Comparison of ENCODE assay signal across 8 cellular contexts in genomic region chrX:48917139-48917980, GRCh38. TPM values are rescaled to one million over a fixed set of nuclear protein-coding genes. Genes with fewer than 3 reads are reported as not detected.
DNase-seq lines count a peak whose midpoint lies in the region; ATAC-seq lines count a peak whose summit lies in the region.

No MANE protein-coding gene starts in this region.

- peaks cover 0 to 3% of the 10 kb centered on the region in 2 donors for H3K27me3 Mint-ChIP-seq in CD8-positive, alpha-beta memory T cell
- H3K27me3 Mint-ChIP-seq in naive thymus-derived CD4-positive, alpha-beta T cell = peaks cover 0 to 5% (median 0%) of the 10 kb centered on the region in 5 donors
- no peaks in the 10 kb centered on the region for H3K27me3 Mint-ChIP-seq in stimulated activated memory B cell treated with anti-CD40 and anti-IgM and Interleukin-4, amounts not matched to agents 10 μg/mL and 1 μg/mL and 100 μg/mL, for 72 hours

- H3K4me3 Mint-ChIP-seq in CD8-positive, alpha-beta memory T cell = peak overlapping the region; percentile 95 to 98 (median 96)
- H3K4me3 Mint-ChIP-seq in naive thymus-derived CD4-positive, alpha-beta T cell = peak overlapping the region; percentile 87 to 99 (median 96)
- peak overlapping the region; percentile 100 for H3K4me3 Mint-ChIP-seq in stimulated activated memory B cell treated with anti-CD40 and anti-IgM and Interleukin-4, amounts not matched to agents 10 μg/mL and 1 μg/mL and 100 μg/mL, for 72 hours

- peaks cover 63% of the 10 kb centered on the region for H3K4me1 ChIP-seq in CD8-positive, alpha-beta memory T cell (ENCODE audit: insufficient read depth, low read length)
- peaks cover 46 to 49% of the 10 kb centered on the region in 2 donors for H3K4me1 ChIP-seq in naive thymus-derived CD4-positive, alpha-beta T cell (ENCODE audit: control insufficient read depth in 2 of 2, insufficient read depth in 2 of 2, low read length in 2 of 2)

- peak; percentile 76 to 94 (median 89) for DNase-seq in CD8-positive, alpha-beta memory T cell
- DNase-seq in Kasumi-1 (lab: John Stamatoyannopoulos, UW) (peak; percentile 81 to 83), RKO (ENCODE audit: low spot score) (peak; percentile 94), fibroblast of gingiva (ENCODE audit: low read depth) (peak; percentile 81)
- peak; percentile 71 to 79 for DNase-seq in activated T-helper 1 cell treated with anti-CD3 and anti-CD28 coated beads, Interleukin-2, amount 50 U/mL, for 16 hours (ENCODE audit: low read depth in 1 of 2, low spot score in 1 of 2)
- peak; percentile 73 to 92 (median 88) for DNase-seq in naive thymus-derived CD4-positive, alpha-beta T cell

- peaks cover 61 to 81% (median 71%) of the 10 kb centered on the region in 3 donors for H3K4me1 Mint-ChIP-seq in CD8-positive, alpha-beta memory T cell
- peaks cover 11 to 82% (median 48%) of the 10 kb centered on the region in 7 donors for H3K4me1 Mint-ChIP-seq in naive thymus-derived CD4-positive, alpha-beta T cell
- H3K4me1 Mint-ChIP-seq in stimulated activated memory B cell treated with anti-CD40 and anti-IgM and Interleukin-4, amounts not matched to agents 10 μg/mL and 1 μg/mL and 100 μg/mL, for 72 hours = peaks cover 41% of the 10 kb centered on the region

- H3K27ac ChIP-seq in CD8-positive, alpha-beta memory T cell (ENCODE audit: low read depth, low read length) = peak overlapping the region; percentile 95
- peak overlapping the region; percentile 95 for H3K27ac ChIP-seq in naive thymus-derived CD4-positive, alpha-beta T cell (ENCODE audit: low read depth, low read length)

- H3K9me3 ChIP-seq in CD8-positive, alpha-beta memory T cell (ENCODE audit: low read length) = no peaks in the 10 kb centered on the region
- no peaks in the 10 kb centered on the region for H3K9me3 ChIP-seq in naive thymus-derived CD4-positive, alpha-beta T cell (ENCODE audit: control insufficient read depth in 2 of 3, low read length in 3 of 3)

- H3K27me3 ChIP-seq in CD8-positive, alpha-beta memory T cell (ENCODE audit: insufficient read depth, low read length, poor library complexity, severe bottlenecking) = no peaks in the 10 kb centered on the region
- H3K27me3 ChIP-seq in naive thymus-derived CD4-positive, alpha-beta T cell (ENCODE audit: control insufficient read depth in 2 of 2, insufficient read depth in 2 of 2, low read length in 2 of 2) = no peaks in the 10 kb centered on the region

- intact Hi-C loops in naive thymus-derived CD4-positive, alpha-beta T cell (cut with micrococcal nuclease) = loop anchor here (1.0 to 5.0 kb wide), 12 partner anchors 20 to 1700 kb away; partner anchors contain the start of genes PQBP1 (in 2 of the 2), TIMM17B (in 2 of the 2), CDK16 (in 1 of the 2) and FTSJ1 (in 1 of the 2)

- peak; percentile 38 for ATAC-seq in GM21390 (IDR thresholded peaks at IDR 0.05; ENCODE audit: unreplicated experiment)
- peak; percentile 65 for ATAC-seq in naive thymus-derived CD4-positive, alpha-beta T cell
- ATAC-seq in stimulated activated memory B cell treated with anti-CD40 and anti-IgM and Interleukin-4, amounts not matched to agents 10 μg/mL and 1 μg/mL and 100 μg/mL, for 72 hours = peak; percentile 81

- H3K4me3 ChIP-seq in CD8-positive, alpha-beta memory T cell (ENCODE audit: low read length) = peak overlapping the region; percentile 94
- peak overlapping the region; percentile 75 for H3K4me3 ChIP-seq in naive thymus-derived CD4-positive, alpha-beta T cell (ENCODE audit: low read length)

- peaks cover 12 to 66% (median 16%) of the 10 kb centered on the region in 3 donors for H3K36me3 Mint-ChIP-seq in CD8-positive, alpha-beta memory T cell
- peaks cover 0 to 53% (median 17%) of the 10 kb centered on the region in 5 donors for H3K36me3 Mint-ChIP-seq in naive thymus-derived CD4-positive, alpha-beta T cell
- H3K36me3 Mint-ChIP-seq in stimulated activated memory B cell treated with anti-CD40 and anti-IgM and Interleukin-4, amounts not matched to agents 10 μg/mL and 1 μg/mL and 100 μg/mL, for 72 hours = peaks cover 40% of the 10 kb centered on the region

- CTCF ChIA-PET in CD8-positive, alpha-beta memory T cell (lab: Charles Lee) = interaction anchor here (0.8 to 1.5 kb wide), 5 partner anchors 20 to 41 kb away, joined by 3 to 9 read pairs (median 3); partner anchors contain the start of genes PQBP1 and TIMM17B
- CTCF ChIA-PET in naive thymus-derived CD4-positive, alpha-beta T cell (lab: Charles Lee) = interaction anchor here (0.6 to 1.0 kb wide), 3 partner anchors 20 to 26 kb away, joined by 3 to 5 read pairs (median 4); no protein-coding TSS in a partner anchor

- H3K9me3 Mint-ChIP-seq in CD8-positive, alpha-beta memory T cell = peaks cover 0 to 3% (median 0%) of the 10 kb centered on the region in 5 donors
- H3K9me3 Mint-ChIP-seq in naive thymus-derived CD4-positive, alpha-beta T cell = peaks cover 0 to 3% (median 0%) of the 10 kb centered on the region in 11 donors
- H3K9me3 Mint-ChIP-seq in stimulated activated memory B cell treated with anti-CD40 and anti-IgM and Interleukin-4, amounts not matched to agents 10 μg/mL and 1 μg/mL and 100 μg/mL, for 72 hours = no peaks in the 10 kb centered on the region

- POLR2A ChIA-PET in CD8-positive, alpha-beta memory T cell (lab: Charles Lee) = interaction anchor here (0.5 to 1.0 kb wide), 2 partner anchors 28 to 29 kb away, joined by 5 to 9 read pairs; no protein-coding TSS in a partner anchor
- POLR2A ChIA-PET in naive thymus-derived CD4-positive, alpha-beta T cell (lab: Charles Lee) = interaction anchor here (0.6 to 15.7 kb wide), 8 partner anchors 9 to 234 kb away, joined by 3 to 432 read pairs (median 5); partner anchors contain the start of genes KCND1 and WAS

- peak overlapping the region; percentile 85 to 97 (median 94) for H3K27ac Mint-ChIP-seq in CD8-positive, alpha-beta memory T cell
- H3K27ac Mint-ChIP-seq in naive thymus-derived CD4-positive, alpha-beta T cell = peak overlapping the region; percentile 89 to 99 (median 96)
- H3K27ac Mint-ChIP-seq in stimulated activated memory B cell treated with anti-CD40 and anti-IgM and Interleukin-4, amounts not matched to agents 10 μg/mL and 1 μg/mL and 100 μg/mL, for 72 hours = peak overlapping the region; percentile 95

- peaks cover 33% of the 10 kb centered on the region for H3K36me3 ChIP-seq in CD8-positive, alpha-beta memory T cell (ENCODE audit: insufficient read depth, low read length)
- peaks cover 21 to 47% (median 25%) of the 10 kb centered on the region in 3 experiments for H3K36me3 ChIP-seq in naive thymus-derived CD4-positive, alpha-beta T cell (ENCODE audit: control insufficient read depth in 2 of 3, insufficient read depth in 3 of 3, low read length in 3 of 3)

RNA-seq across cellular contexts. Expression of gene PIM2, which starts 1.5 kb away (rescaled TPM):
- 100 to 1,000 TPM; 269 to 273 TPM for total RNA-seq in CD8-positive, alpha-beta memory T cell
- 212 TPM for polyA plus RNA-seq in CD8-positive, alpha-beta memory T cell
- total RNA-seq in naive thymus-derived CD4-positive, alpha-beta T cell = 100 to 1,000 TPM; 144 to 321 (median 276) TPM
- 100 to 1,000 TPM; 401 to 463 TPM for polyA plus RNA-seq in naive thymus-derived CD4-positive, alpha-beta T cell

RNA-seq across cellular contexts. Expression of gene SLC35A2, which starts 5.9 kb away (rescaled TPM):
- total RNA-seq in CD8-positive, alpha-beta memory T cell = 10 to 100 TPM; 27.1 to 27.2 TPM
- 13.2 TPM for polyA plus RNA-seq in CD8-positive, alpha-beta memory T cell
- total RNA-seq in naive thymus-derived CD4-positive, alpha-beta T cell = 10 to 100 TPM; 13.9 to 36.7 (median 18.5) TPM
- 1 to 10 TPM; 6.7 to 8.1 TPM for polyA plus RNA-seq in naive thymus-derived CD4-positive, alpha-beta T cell

RNA-seq across cellular contexts. Expression of gene PQBP1, which starts 19.6 kb away (rescaled TPM):
- total RNA-seq in CD8-positive, alpha-beta memory T cell = 100 to 1,000 TPM; 101 to 106 TPM
- polyA plus RNA-seq in CD8-positive, alpha-beta memory T cell = 83.5 TPM
- 10 to 100 TPM; 64.1 to 89.5 (median 74.6) TPM for total RNA-seq in naive thymus-derived CD4-positive, alpha-beta T cell
- 100 to 1,000 TPM; 110 to 125 TPM for polyA plus RNA-seq in naive thymus-derived CD4-positive, alpha-beta T cell

RNA-seq across cellular contexts. Expression of gene TIMM17B, which starts 19.8 kb away (rescaled TPM):
- 10 to 100 TPM; 87.5 to 93.6 TPM for total RNA-seq in CD8-positive, alpha-beta memory T cell
- 68.5 TPM for polyA plus RNA-seq in CD8-positive, alpha-beta memory T cell
- 10 to 100 TPM; 41.1 to 46.6 (median 44.2) TPM for total RNA-seq in naive thymus-derived CD4-positive, alpha-beta T cell
- polyA plus RNA-seq in naive thymus-derived CD4-positive, alpha-beta T cell = 10 to 100 TPM; 55.8 to 57.0 TPM

RNA-seq across cellular contexts. Expression of gene OTUD5, which starts 40.0 kb away (rescaled TPM):
- 10 to 100 TPM; 67.3 to 69.1 TPM for total RNA-seq in CD8-positive, alpha-beta memory T cell
- 47.5 TPM for polyA plus RNA-seq in CD8-positive, alpha-beta memory T cell
- total RNA-seq in naive thymus-derived CD4-positive, alpha-beta T cell = 10 to 100 TPM; 62.5 to 95.5 (median 90.4) TPM
- polyA plus RNA-seq in naive thymus-derived CD4-positive, alpha-beta T cell = 10 to 100 TPM; 17.2 to 33.8 TPM

Comparison
In these comparisons a context has a peak if more than half of its experiments do, and no peak if none do; other contexts are left out.
1. Peak in every context shown above with its lines: DNase-seq, ATAC-seq, H3K4me3 ChIP-seq and H3K27ac ChIP-seq.